In the genomic region with DNA sequence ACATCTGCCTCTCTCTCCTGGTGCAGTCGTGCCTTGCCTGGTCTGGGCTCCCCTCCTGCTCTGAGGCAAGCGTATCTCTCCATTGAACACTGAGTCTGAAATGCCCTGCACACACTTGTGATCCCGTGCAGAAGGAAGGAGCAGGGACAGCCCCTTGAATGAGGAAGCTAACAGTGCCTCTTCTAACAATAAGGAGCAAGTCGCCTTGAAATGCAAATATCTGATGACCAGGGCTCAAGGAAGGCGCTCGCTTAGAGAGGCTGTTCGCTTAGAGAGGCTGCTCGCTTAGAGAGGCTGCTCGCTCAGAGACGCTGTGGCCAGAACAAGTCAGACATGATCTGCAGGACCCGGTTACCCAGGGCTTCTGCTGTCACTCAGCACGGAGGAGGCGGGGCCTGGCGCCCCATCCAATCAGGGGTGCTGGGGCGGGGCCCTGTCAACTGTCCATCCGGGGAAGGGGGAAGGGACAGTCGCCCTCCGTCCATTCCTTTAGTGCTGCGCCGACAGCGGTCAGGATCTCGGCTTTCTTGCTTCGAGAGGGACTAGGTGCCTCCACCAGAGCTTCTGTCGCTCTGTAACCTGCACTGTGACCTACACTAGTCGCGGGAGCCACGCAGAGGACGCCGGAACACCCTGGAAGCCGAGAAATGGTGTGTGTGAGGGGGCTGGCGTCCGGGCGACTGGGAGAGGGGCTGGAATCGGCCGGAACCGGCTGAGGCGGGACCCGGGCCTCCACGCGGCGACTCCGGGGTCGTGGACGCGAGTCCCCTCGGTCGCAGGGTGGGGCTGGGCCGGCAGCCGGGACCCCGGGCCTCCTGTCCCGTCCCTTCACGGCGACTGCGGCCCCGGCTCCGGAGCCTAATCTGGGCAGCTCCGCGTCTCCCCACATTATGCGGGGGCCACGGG, we compare ENCODE assay signal across 8 cellular contexts. TPM values are rescaled to one million over a fixed set of nuclear protein-coding genes. Genes with fewer than 3 reads are reported as not detected.
A peak's percentile ranks its signal among the peaks of the same experiment; 100 is the strongest.
DNase-seq lines count a peak whose midpoint lies in the region; ATAC-seq and TF ChIP-seq lines count a peak whose summit lies in the region.

Gene ZNF440 (plus strand): TSS at position 473 of the 906 bp plus-strand sequence. CDS start 175 bp downstream, at position 648.

- DNase-seq in DMS79 (lab: John Stamatoyannopoulos, UW) (peak; percentile 88), KG1 (lab: John Stamatoyannopoulos, UW) (peak; percentile 91), RWPE1 (ENCODE audit: low spot score) (peak; percentile 98), foreskin fibroblast (peak; percentile 93 to 98), neural crest cell (ENCODE audit: low read depth, low spot score) (peak; percentile 94), stomach (peak; percentile 98)
- DNase-seq in activated effector memory CD4-positive, alpha-beta T cell treated with anti-CD3 and anti-CD28 coated beads, Interleukin-2, amount 50 U/mL, for 16 hours, result peak; percentile 95

- CTCF ChIA-PET in RWPE1 (lab: Yijun Ruan, JAX), result interaction anchor here (1.0 to 1.3 kb wide), 2 partner anchors 15 to 16 kb away, joined by 5 to 6 read pairs; partner anchors contain the start of gene ZNF491

- 0 to 1% (median 0%) methylated on average over 37 to 60 of the region's 60 CpGs for WGBS in stomach, 5 donors

- H3K36me3 Mint-ChIP-seq in neural crest cell (ENCODE audit: low read depth), result peaks cover 69% of the 10 kb centered on the region

- no peak for TF ChIP-seq EP300 in stomach (IDR thresholded peaks at IDR 0.05)

- TF ChIP-seq POLR2A in stomach (IDR thresholded peaks at IDR 0.05), result peak in 1 of 4 donors; percentile 91

- H3K36me3 ChIP-seq in stomach, result peaks cover 0 to 10% (median 3%) of the 10 kb centered on the region in 4 donors

- peaks cover 11% of the 10 kb centered on the region for H3K9me3 Mint-ChIP-seq in neural crest cell

- H3K4me1 ChIP-seq in stomach, result peaks cover 13 to 32% (median 23%) of the 10 kb centered on the region in 4 donors

- peaks cover 23% of the 10 kb centered on the region for H3K4me1 Mint-ChIP-seq in neural crest cell

- intact Hi-C loops in stomach (cut with DNase I; ENCODE audit: low total_unique reads), result no loop called here

- no peaks in the 10 kb centered on the region for H3K27me3 ChIP-seq in stomach

- peak; percentile 95 for ATAC-seq in GM21717 (IDR thresholded peaks at IDR 0.05; ENCODE audit: unreplicated experiment)

- H3K27ac Mint-ChIP-seq in neural crest cell (ENCODE audit: unreplicated experiment), result peak within 1 kb of the TSS; percentile 98

- peaks cover 0 to 6% (median 0%) of the 10 kb centered on the region in 4 donors for H3K9me3 ChIP-seq in stomach

- TF ChIP-seq CTCF in RWPE1 (conservative IDR thresholded peaks at IDR 0.05; ENCODE audit: low read depth) (no peak), foreskin fibroblast (IDR thresholded peaks at IDR 0.05; ENCODE audit: low read depth, low read length) (no peak), neural crest cell (conservative IDR thresholded peaks at IDR 0.05) (no peak), stomach (IDR thresholded peaks at IDR 0.05) (no peak)

- H3K4me3 ChIP-seq in foreskin fibroblast (ENCODE audit: low read depth in 1 of 2, low read length in 2 of 2) (peak within 1 kb of the TSS; percentile 83 to 98), stomach (peak within 1 kb of the TSS; percentile 75 to 95 (median 93))

- peak within 1 kb of the TSS; percentile 93 for H3K4me3 Mint-ChIP-seq in neural crest cell

- H3K27ac ChIP-seq in RWPE1, result peak within 1 kb of the TSS; percentile 95
- H3K27ac ChIP-seq in stomach, result peak within 1 kb of the TSS; percentile 91 to 95 (median 93)

- H3K27me3 Mint-ChIP-seq in neural crest cell (ENCODE audit: low read depth), result no peaks in the 10 kb centered on the region

- POLR2A ChIA-PET in RWPE1 (lab: Yijun Ruan, JAX; ENCODE audit: low non-redundant PET), result interaction anchor here (0.6 kb wide), 2 partner anchors 178 to 474 kb away, joined by 3 to 6 read pairs; no protein-coding TSS in a partner anchor

RNA-seq across cellular contexts. Expression of gene ZNF440, which starts in this region (rescaled TPM):
- 19.7 and 22.2 TPM in 2 replicates for total RNA-seq in neural crest cell
- 100 to 1,000 TPM in 1 of 5 donors, 10 to 100 TPM in 4; 10.7 to 106 (median 23.9) TPM for total RNA-seq in stomach
- polyA plus RNA-seq in stomach, result 1 to 10 TPM; 3.7 to 5.7 (median 4.9) TPM

Comparison
In these comparisons a context has a peak if more than half of its experiments do, and no peak if none do; other contexts are left out.
1. Peak in every context shown above with its lines: DNase-seq, ATAC-seq, H3K4me3 ChIP-seq and H3K27ac ChIP-seq.